Comparison of ENCODE assay signal across 18 cellular contexts in the genomic region with DNA sequence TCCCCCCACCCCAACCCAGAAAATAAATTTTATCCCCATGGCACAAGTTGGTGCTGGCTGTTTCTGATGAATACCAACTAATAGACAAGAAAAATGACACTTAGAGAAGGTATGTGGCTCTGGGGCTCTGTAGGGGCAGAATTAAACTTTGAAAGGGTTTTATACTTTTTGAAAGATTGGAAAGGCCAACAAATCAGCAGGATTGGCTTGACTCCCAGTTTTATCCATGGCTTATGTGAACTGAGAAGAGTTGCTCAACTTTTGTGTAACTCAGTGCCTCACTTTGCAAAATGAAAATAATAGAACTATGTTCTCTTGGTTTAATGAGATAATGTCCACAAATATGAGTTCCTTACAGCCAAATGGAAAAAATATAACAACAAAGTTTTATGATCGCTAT.
DNase-seq lines count a peak whose midpoint lies in the region; ATAC-seq and TF ChIP-seq lines count a peak whose summit lies in the region.
"Had no signal": no experiment of that assay in that cellular context is flagged by ENCODE, and none has a peak within 500 bp of the region (broad histone marks: within the 10 kb centered on the region; RNA-seq: fewer than 3 reads in every experiment).

No MANE protein-coding gene starts in this region.

- H3K4me1 ChIP-seq in left ventricle myocardium inferior: no peaks in the 10 kb centered on the region
- H3K4me1 ChIP-seq: BE2C, Caco-2 had no signal

- H3K4me3 ChIP-seq in choroid plexus epithelial cell (ENCODE audit: low read depth, low read length) (no peak overlapping the region), fibroblast of villous mesenchyme (ENCODE audit: low read depth, low read length) (no peak overlapping the region), left ventricle myocardium inferior (no peak overlapping the region)
- H3K4me3 ChIP-seq: MG63 had no signal

- H3K27me3 Mint-ChIP-seq in activated T-helper 17 cell treated with anti-CD3 and anti-CD28 coated beads, Interleukin-2, amount 50 U/mL, for 72 hours: no peaks in the 10 kb centered on the region
- H3K27me3 Mint-ChIP-seq: CD4-positive, alpha-beta T cell had no signal

- no peak overlapping the region for H3K27ac ChIP-seq in left ventricle myocardium inferior (replicated peaks)

- no peak for TF ChIP-seq CTCF in choroid plexus epithelial cell (conservative IDR thresholded peaks at IDR 0.05; ENCODE audit: low read depth, low read length)
- no peak for TF ChIP-seq CTCF in fibroblast of villous mesenchyme (IDR thresholded peaks at IDR 0.05; ENCODE audit: insufficient read depth, low read depth, low read length)
- no peak for TF ChIP-seq CTCF in left ventricle myocardium inferior (IDR thresholded peaks at IDR 0.05; ENCODE audit: borderline replicate concordance)

- H3K9me3 ChIP-seq in left ventricle myocardium inferior (replicated peaks): peaks cover 7% of the 10 kb centered on the region
- H3K9me3 ChIP-seq: BE2C, Caco-2, MG63 had no signal

- H3K27me3 ChIP-seq in left ventricle myocardium inferior (ENCODE audit: low read depth): no peaks in the 10 kb centered on the region
- H3K27me3 ChIP-seq: MG63 had no signal

- H3K36me3 ChIP-seq in left ventricle myocardium inferior: no peaks in the 10 kb centered on the region
- H3K36me3 ChIP-seq: BE2C, MG63 had no signal

- no peaks in the 10 kb centered on the region for H3K4me1 Mint-ChIP-seq in activated T-helper 17 cell treated with anti-CD3 and anti-CD28 coated beads, Interleukin-2, amount 50 U/mL, for 72 hours

- peaks cover 11% of the 10 kb centered on the region for H3K9me3 Mint-ChIP-seq in activated T-helper 17 cell treated with anti-CD3 and anti-CD28 coated beads, Interleukin-2, amount 50 U/mL, for 72 hours
- H3K9me3 Mint-ChIP-seq: CD4-positive, alpha-beta T cell; H9 had no signal

- H3K36me3 Mint-ChIP-seq in activated T-helper 17 cell treated with anti-CD3 and anti-CD28 coated beads, Interleukin-2, amount 50 U/mL, for 72 hours (ENCODE audit: low read depth): no peaks in the 10 kb centered on the region

- H3K27ac Mint-ChIP-seq in activated T-helper 17 cell treated with anti-CD3 and anti-CD28 coated beads, Interleukin-2, amount 50 U/mL, for 72 hours: no peak overlapping the region
- H3K27ac Mint-ChIP-seq: CD4-positive, alpha-beta T cell; H9 had no signal

- intact Hi-C loops in cardiac septum (cut with DNase I) (no loop called here), left ventricle myocardium inferior (cut with micrococcal nuclease) (no loop called here)

- DNase-seq in NCI-H226: peak; percentile 14
- DNase-seq in choroid plexus epithelial cell (ENCODE audit: low read depth): peak; percentile 17
- peak; percentile 8 for DNase-seq in fibroblast of villous mesenchyme (ENCODE audit: low read depth)
- no peak for DNase-seq in cardiac septum (ENCODE audit: low spot score)
- DNase-seq in left ventricle myocardium inferior: no peak
- DNase-seq in NCI-H2029 treated with DMSO at 0.1 percent for 48 hours (lab: John Stamatoyannopoulos, UW): no peak
- DNase-seq: BE2C; Caco-2; CD4-positive, alpha-beta T cell; H9; IMR-90; MG63; NCI-H1048; NCI-H1436 treated with DMSO at 0.1 percent for 48 hours; NCI-H2081; NCI-H774; SHP77 had no signal

- ATAC-seq in activated T-helper 17 cell treated with anti-CD3 and anti-CD28 coated beads, Interleukin-2, amount 50 U/mL, for 72 hours (replicated peaks): no peak

- H3K4me3 Mint-ChIP-seq in activated T-helper 17 cell treated with anti-CD3 and anti-CD28 coated beads, Interleukin-2, amount 50 U/mL, for 72 hours: no peak overlapping the region
- H3K4me3 Mint-ChIP-seq: CD4-positive, alpha-beta T cell; H9 had no signal

Comparison
In these comparisons a context has a peak if more than half of its experiments do, and no peak if none do; other contexts are left out.
1. DNase-seq: peak in NCI-H226 (single experiment), choroid plexus epithelial cell (single experiment) and fibroblast of villous mesenchyme (single experiment); none in cardiac septum (single experiment), left ventricle myocardium inferior (single experiment) and NCI-H2029 treated with DMSO at 0.1 percent for 48 hours (single experiment).